10 cellular contexts compared by ENCODE assay signal in the genomic region with DNA sequence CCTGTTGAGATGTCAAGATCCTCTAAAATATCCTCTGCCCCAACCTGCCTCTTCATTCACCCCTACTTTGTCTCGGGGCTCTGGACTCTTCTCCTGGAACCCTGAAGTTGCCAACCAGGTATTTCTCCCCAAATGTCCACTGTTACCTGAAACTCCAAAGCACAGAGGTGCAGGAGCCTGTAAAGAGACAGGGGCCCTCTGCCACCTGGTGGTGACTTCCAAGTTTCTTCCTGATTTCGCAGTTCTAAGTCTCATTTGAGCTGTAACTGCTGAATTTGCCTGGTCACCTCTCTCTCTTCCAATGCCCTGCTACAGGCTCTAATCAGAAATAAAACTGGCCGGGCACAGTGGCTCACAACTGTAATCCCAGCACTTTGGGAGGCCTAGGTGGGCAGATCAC.
DNase-seq lines count a peak whose midpoint lies in the region; ATAC-seq and TF ChIP-seq lines count a peak whose summit lies in the region.
"Had no signal": no experiment of that assay in that cellular context is flagged by ENCODE, and none has a peak within 500 bp of the region (broad histone marks: within the 10 kb centered on the region; RNA-seq: fewer than 3 reads in every experiment).

No MANE protein-coding gene starts in this region.

- TF ChIP-seq CTCF in 22Rv1 (IDR thresholded peaks at IDR 0.05) (peak; percentile 19; the same call in 1 of the 2 replicates), GM12875 (IDR thresholded peaks at IDR 0.05; ENCODE audit: borderline replicate concordance, insufficient read depth, low read depth, low read length) (peak; percentile 40; the same call in 1 of the 2 replicates), RWPE1 (conservative IDR thresholded peaks at IDR 0.05; ENCODE audit: low read depth) (no peak; the same call in 1 of the 2 replicates)

- H3K4me3 ChIP-seq in GM12875 (ENCODE audit: low read depth, low read length), result no peak overlapping the region

- peak; percentile 23 for DNase-seq in RWPE1 (ENCODE audit: low spot score)
- DNase-seq in islet precursor cell, result peak; percentile 81
- DNase-seq: NCI-H1092 treated with DMSO at 0.1 percent for 48 hours, retina had no signal

- CTCF ChIA-PET in RWPE1 (lab: Yijun Ruan, JAX), result interaction anchor here (0.6 to 0.7 kb wide), 3 partner anchors 13 to 57 kb away, joined by 3 to 5 read pairs (median 3); no protein-coding TSS in a partner anchor

- H3K27ac ChIP-seq in 22Rv1, result no peak overlapping the region
- H3K27ac ChIP-seq in RWPE1, result no peak overlapping the region

- ATAC-seq in HG02938 (IDR thresholded peaks at IDR 0.05; ENCODE audit: unreplicated experiment) (no peak), GM21786 (IDR thresholded peaks at IDR 0.05; ENCODE audit: unreplicated experiment) (no peak), HG02588 (IDR thresholded peaks at IDR 0.05; ENCODE audit: unreplicated experiment) (no peak), GM19035 (IDR thresholded peaks at IDR 0.05; ENCODE audit: unreplicated experiment) (no peak)

- POLR2A ChIA-PET in RWPE1 (lab: Yijun Ruan, JAX; ENCODE audit: low non-redundant PET), result no interaction called here
